In the genomic region with DNA sequence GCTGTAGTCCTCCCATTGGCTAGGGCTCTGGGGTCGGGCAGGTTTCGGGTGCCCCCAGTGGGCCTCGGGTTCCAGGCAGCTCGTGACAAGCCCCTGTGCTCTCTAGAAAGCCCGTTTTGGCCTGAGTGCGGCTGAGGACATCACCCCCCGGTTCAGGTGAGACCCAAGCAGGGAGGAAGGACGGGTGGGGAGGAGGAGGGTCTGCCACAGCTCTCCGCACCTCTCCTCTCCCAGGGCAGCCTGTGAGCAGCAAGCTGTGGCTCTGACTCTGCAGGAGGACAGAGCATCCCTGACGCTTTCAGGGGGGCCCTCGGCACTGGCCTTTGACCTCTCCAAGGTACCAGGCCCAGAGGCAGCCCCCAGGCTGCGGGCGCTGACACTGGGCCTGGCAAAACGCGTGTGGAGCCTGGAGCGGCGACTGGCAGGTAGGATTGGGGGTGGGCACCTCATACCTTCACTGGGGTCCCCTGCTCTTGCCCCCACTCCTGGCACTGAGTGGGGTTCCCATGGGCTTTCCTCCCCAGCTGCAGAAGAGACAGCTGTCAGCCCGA, we compare ENCODE assay signal across 1 cellular context.
TF ChIP-seq lines count a peak whose summit lies in the region.

No MANE protein-coding gene starts in this region.

TF ChIP-seq in HepG2, 621 proteins besides CTCF, POLR2A, EP300 and RAD21 (continued from another document):
- no peak for TF ChIP-seq ZNF512B (CRISPR knock-in tag; IDR thresholded peaks at IDR 0.05; ENCODE audit: borderline replicate concordance)
- no peak for TF ChIP-seq MATR3 (CRISPR knock-in tag; IDR thresholded peaks at IDR 0.05)
- no peak for TF ChIP-seq FOXK1 (CRISPR knock-in tag; IDR thresholded peaks at IDR 0.05; ENCODE audit: borderline replicate concordance, low read depth)
- TF ChIP-seq ZFAT (CRISPR knock-in tag; conservative IDR thresholded peaks at IDR 0.05) = no peak
- TF ChIP-seq ZNF570 (CRISPR knock-in tag; IDR thresholded peaks at IDR 0.05; ENCODE audit: borderline replicate concordance) = no peak
- TF ChIP-seq TRIM22 (IDR thresholded peaks at IDR 0.05) = no peak
- no peak for TF ChIP-seq ZMYM3 (CRISPR knock-in tag; IDR thresholded peaks at IDR 0.05)
- TF ChIP-seq AGO1 (IDR thresholded peaks at IDR 0.05; ENCODE audit: low read depth, low read length, poor library complexity, severe bottlenecking) = no peak
- TF ChIP-seq ZNF333 (CRISPR knock-in tag; IDR thresholded peaks at IDR 0.05; ENCODE audit: borderline replicate concordance) = 0 out of 2 replicates have a peak, but pooled peaks have one; percentile 47
- no peak for TF ChIP-seq POLR2AphosphoS5 (IDR thresholded peaks at IDR 0.05; ENCODE audit: low read depth, low read length)
- no peak for TF ChIP-seq PBX3 (CRISPR knock-in tag; IDR thresholded peaks at IDR 0.05; ENCODE audit: borderline replicate concordance)
- TF ChIP-seq IRF9 (CRISPR knock-in tag; IDR thresholded peaks at IDR 0.05; ENCODE audit: borderline replicate concordance) = 0 out of 2 replicates have a peak, but pooled peaks have one; percentile 78
- TF ChIP-seq ZNF234 (CRISPR knock-in tag; conservative IDR thresholded peaks at IDR 0.05) = no peak
- no peak for TF ChIP-seq SRSF1 (optimal IDR thresholded peaks at IDR 0.05; ENCODE audit: low read depth, low read length)
